8 cellular contexts compared by ENCODE assay signal in genomic region chr18:9103488-9103887, GRCh38. TPM values are rescaled to one million over a fixed set of nuclear protein-coding genes. Genes with fewer than 3 reads are reported as not detected.
DNase-seq lines count a peak whose midpoint lies in the region; ATAC-seq and TF ChIP-seq lines count a peak whose summit lies in the region.

No MANE protein-coding gene starts in this region.

- H3K4me1 ChIP-seq in OCI-LY7 (ENCODE audit: insufficient read depth, low read length, poor library complexity, severe bottlenecking): peaks cover 44% of the 10 kb centered on the region
- peaks cover 10% of the 10 kb centered on the region for H3K4me1 ChIP-seq in effector memory CD4-positive, alpha-beta T cell (ENCODE audit: control insufficient read depth, insufficient read depth, low read length, poor library complexity, severe bottlenecking)

- peaks cover 66 to 67% of the 10 kb centered on the region in 2 donors for H3K4me1 Mint-ChIP-seq in natural killer cell treated with Interleukin-12 subunit alpha and Interleukin-12 subunit beta and Interleukin-15 and Interleukin-18, amount 100 ng/mL, for 72 hours (ENCODE audit: low read depth in 2 of 2)

- H3K27me3 Mint-ChIP-seq in natural killer cell treated with Interleukin-12 subunit alpha and Interleukin-12 subunit beta and Interleukin-15 and Interleukin-18, amount 100 ng/mL, for 72 hours: no peaks in the 10 kb centered on the region

- POLR2A ChIA-PET in OCI-LY7 (lab: Charles Lee): interaction anchor here (0.6 to 6.6 kb wide), 7 partner anchors 10 to 40 kb away, joined by 3 to 49 read pairs (median 4); partner anchors contain the start of gene ANKRD12

- no TSS peak for BruUV-seq in OCI-LY7 (replicated peaks; lab: Mats Ljungman, UMichigan)

- peak; percentile 62 for TF ChIP-seq CTCF in OCI-LY7 (conservative IDR thresholded peaks at IDR 0.05; ENCODE audit: low read length)

- no peaks in the 10 kb centered on the region for H3K9me3 Mint-ChIP-seq in natural killer cell treated with Interleukin-12 subunit alpha and Interleukin-12 subunit beta and Interleukin-15 and Interleukin-18, amount 100 ng/mL, for 72 hours

- DNase-seq in NCI-H2107 treated with DMSO at 0.1 percent for 48 hours (lab: John Stamatoyannopoulos, UW; ENCODE audit: unreplicated experiment) (peak; percentile 10), NCI-H2107 (lab: John Stamatoyannopoulos, UW) (no peak), OCI-LY7 (ENCODE audit: low spot score) (peak; percentile 45), germinal center (ENCODE audit: low spot score) (no peak)
- no peak for DNase-seq in effector memory CD4-positive, alpha-beta T cell
- no peak for DNase-seq in natural killer cell treated with Interleukin-12 subunit alpha and Interleukin-12 subunit beta and Interleukin-15 and Interleukin-18, amount 100 ng/mL, for 72 hours (ENCODE audit: low spot score)
- DNase-seq in activated CD4-positive, CD25-positive, alpha-beta regulatory T cell treated with anti-CD3 and anti-CD28 coated beads, Interleukin-2, amount 50 U/mL, for 72 hours: no peak

- H3K79me2 ChIP-seq in OCI-LY7 (ENCODE audit: insufficient read depth, low read depth, low read length): peaks cover 68% of the 10 kb centered on the region

- peak overlapping the region; percentile 96 for H3K4me2 ChIP-seq in OCI-LY7 (ENCODE audit: low read length)

- H3K27ac Mint-ChIP-seq in natural killer cell treated with Interleukin-12 subunit alpha and Interleukin-12 subunit beta and Interleukin-15 and Interleukin-18, amount 100 ng/mL, for 72 hours: peak overlapping the region; percentile 95 to 98

- peaks cover 48% of the 10 kb centered on the region for H3K36me3 ChIP-seq in OCI-LY7 (ENCODE audit: insufficient read depth, low read length)
- H3K36me3 ChIP-seq in effector memory CD4-positive, alpha-beta T cell (ENCODE audit: control insufficient read depth, insufficient read depth, low read length): no peaks in the 10 kb centered on the region

- no peak for ATAC-seq in natural killer cell treated with Interleukin-12 subunit alpha and Interleukin-12 subunit beta and Interleukin-15 and Interleukin-18, amount 100 ng/mL, for 72 hours
- no peak for ATAC-seq in HG03039 (IDR thresholded peaks at IDR 0.05; ENCODE audit: unreplicated experiment)

- H2AFZ ChIP-seq in OCI-LY7 (ENCODE audit: low read length): no peak overlapping the region

- peak overlapping the region; percentile 93 for H3K4me3 ChIP-seq in OCI-LY7 (ENCODE audit: low read depth, low read length, poor library complexity, severe bottlenecking)
- peak overlapping the region; percentile 70 for H3K4me3 ChIP-seq in effector memory CD4-positive, alpha-beta T cell (ENCODE audit: insufficient read depth, low read depth, low read length, poor library complexity, severe bottlenecking)

- intact Hi-C loops in OCI-LY7 (cut with micrococcal nuclease; ENCODE audit: unreplicated experiment): no loop called here

- peaks cover 48% of the 10 kb centered on the region for H4K20me1 ChIP-seq in OCI-LY7 (ENCODE audit: insufficient read depth, low read length)

- H3K27me3 ChIP-seq in effector memory CD4-positive, alpha-beta T cell (replicated peaks; ENCODE audit: control insufficient read depth, insufficient read depth, low read length, poor library complexity, severe bottlenecking): no peaks in the 10 kb centered on the region

- CTCF ChIA-PET in OCI-LY7 (lab: Charles Lee; ENCODE audit: unreplicated experiment): interaction anchor here (0.9 to 1.6 kb wide), 2 partner anchors 10 to 39 kb away, joined by 3 read pairs; no protein-coding TSS in a partner anchor

- no peaks in the 10 kb centered on the region for H3K9me3 ChIP-seq in OCI-LY7 (ENCODE audit: low read length)
- H3K9me3 ChIP-seq in effector memory CD4-positive, alpha-beta T cell (ENCODE audit: control insufficient read depth, low read length): no peaks in the 10 kb centered on the region

- H3K9me2 ChIP-seq in OCI-LY7 (ENCODE audit: insufficient read depth, low read length): no peaks in the 10 kb centered on the region

- H3K36me3 Mint-ChIP-seq in natural killer cell treated with Interleukin-12 subunit alpha and Interleukin-12 subunit beta and Interleukin-15 and Interleukin-18, amount 100 ng/mL, for 72 hours: peaks cover 43% of the 10 kb centered on the region

- H3K27ac ChIP-seq in OCI-LY7 (ENCODE audit: low read depth, low read length, poor library complexity, severe bottlenecking): peak overlapping the region; percentile 68
- peak overlapping the region; percentile 88 for H3K27ac ChIP-seq in effector memory CD4-positive, alpha-beta T cell (ENCODE audit: insufficient read depth, low read length, poor library complexity, severe bottlenecking)

- H3K4me3 Mint-ChIP-seq in natural killer cell treated with Interleukin-12 subunit alpha and Interleukin-12 subunit beta and Interleukin-15 and Interleukin-18, amount 100 ng/mL, for 72 hours: peak overlapping the region; percentile 90

RNA-seq across cellular contexts. Expression of gene NDUFV2, which starts 1.0 kb away (rescaled TPM):
- 145 and 185 TPM in 2 replicates for total RNA-seq in OCI-LY7 (2014; rRNA removed; shearing (Covaris generic))
- total RNA-seq in OCI-LY7 (2022): 201 and 213 TPM in 2 replicates
- 100 to 1,000 TPM; 276 to 295 TPM for total RNA-seq in natural killer cell treated with Interleukin-12 subunit alpha and Interleukin-12 subunit beta and Interleukin-15 and Interleukin-18, amount 100 ng/mL, for 72 hours

RNA-seq across cellular contexts. Expression of gene ANKRD12, which starts 33.1 kb away (rescaled TPM):
- total RNA-seq in OCI-LY7 (2014; rRNA removed; shearing (Covaris generic)): 65.9 and 74.5 TPM in 2 replicates
- total RNA-seq in OCI-LY7 (2022): 66.5 and 67.0 TPM in 2 replicates
- 100 to 1,000 TPM; 133 to 174 TPM for total RNA-seq in natural killer cell treated with Interleukin-12 subunit alpha and Interleukin-12 subunit beta and Interleukin-15 and Interleukin-18, amount 100 ng/mL, for 72 hours

Comparison
In these comparisons a context has a peak if more than half of its experiments do, and no peak if none do; other contexts are left out.
1. DNase-seq: peak in NCI-H2107 treated with DMSO at 0.1 percent for 48 hours (single experiment) and OCI-LY7 (single experiment); none in NCI-H2107 (single experiment), effector memory CD4-positive, alpha-beta T cell (0 of 3), natural killer cell treated with Interleukin-12 subunit alpha and Interleukin-12 subunit beta and Interleukin-15 and Interleukin-18, amount 100 ng/mL, for 72 hours (single experiment), activated CD4-positive, CD25-positive, alpha-beta regulatory T cell treated with anti-CD3 and anti-CD28 coated beads, Interleukin-2, amount 50 U/mL, for 72 hours (single experiment) and germinal center (single experiment).